In the genomic region with DNA sequence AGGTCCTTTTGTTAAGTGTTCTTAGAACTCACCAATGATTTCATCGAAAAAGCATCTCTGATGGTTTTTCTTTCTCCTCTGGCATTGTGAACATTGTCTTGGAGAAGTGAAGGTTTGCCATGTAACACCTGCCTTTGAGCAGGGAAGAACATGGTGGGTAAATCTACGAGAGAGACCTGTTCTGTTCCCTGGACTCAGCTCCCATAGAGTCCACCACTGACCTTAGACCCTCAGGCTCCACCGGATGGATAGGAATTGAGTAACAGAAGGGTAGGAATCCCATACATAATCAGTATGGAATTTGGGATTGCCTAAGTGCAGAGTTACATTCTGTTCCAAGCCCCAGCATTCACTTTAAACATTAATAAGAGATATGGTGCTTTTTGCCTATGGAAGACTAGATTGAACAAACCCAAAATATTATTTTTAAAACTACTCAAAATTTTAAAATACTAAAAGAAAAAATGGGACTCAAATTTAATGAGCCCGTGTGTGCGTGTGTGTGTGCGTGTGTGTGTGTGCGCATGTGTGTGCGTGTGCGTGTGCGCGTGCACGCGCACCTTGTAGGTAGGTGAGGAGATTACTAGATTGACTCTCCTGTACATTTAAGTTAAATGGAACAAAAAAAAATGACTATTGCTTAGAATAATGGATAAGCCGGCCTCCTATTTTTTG, we compare ENCODE assay signal across 13 cellular contexts.
DNase-seq lines count a peak whose midpoint lies in the region; ATAC-seq, FAIRE-seq and TF ChIP-seq lines count a peak whose summit lies in the region.
"Had no signal": no experiment of that assay in that cellular context is flagged by ENCODE, and none has a peak within 500 bp of the region (broad histone marks: within the 10 kb centered on the region; RNA-seq: fewer than 3 reads in every experiment).

No MANE protein-coding gene starts in this region.

- peak overlapping the region; percentile 52 for H3K4me2 ChIP-seq in osteoblast (ENCODE audit: insufficient read depth, low read length)

- H3K27me3 ChIP-seq in osteoblast (ENCODE audit: insufficient read depth, low read length): no peaks in the 10 kb centered on the region

- peak overlapping the region; percentile 1 for H3K4me3 ChIP-seq in osteoblast (ENCODE audit: insufficient read depth, low read length)

- no peak for ATAC-seq in GM19035 (IDR thresholded peaks at IDR 0.05; ENCODE audit: unreplicated experiment)

- peaks cover 27% of the 10 kb centered on the region for H3K36me3 ChIP-seq in osteoblast (ENCODE audit: insufficient read depth, low read length)

- peak overlapping the region; percentile 89 for H3K27ac ChIP-seq in osteoblast (ENCODE audit: low read depth, low read length)

- no peaks in the 10 kb centered on the region for H3K9me3 ChIP-seq in osteoblast (ENCODE audit: low read depth, low read length)

- H4K20me1 ChIP-seq in osteoblast (ENCODE audit: insufficient read depth, low read length): peaks cover 32% of the 10 kb centered on the region

- no peak for FAIRE-seq in RCC 7860 (lab: Jason Lieb, UNC)

- peaks cover 40% of the 10 kb centered on the region for H3K4me1 ChIP-seq in osteoblast (ENCODE audit: insufficient read depth, low read length)

- H2AFZ ChIP-seq in osteoblast (ENCODE audit: low read length): no peak overlapping the region

- DNase-seq in Daoy (ENCODE audit: low read depth) (peak; percentile 32), RCC 7860 (ENCODE audit: low spot score) (peak; percentile 60), fibroblast of gingiva (ENCODE audit: low read depth) (peak; percentile 84), osteoblast (ENCODE audit: insufficient read length, low spot score, missing footprints) (no peak), DMS153 treated with DMSO at 0.1 percent for 48 hours (lab: John Stamatoyannopoulos, UW; ENCODE audit: unreplicated experiment) (no peak), DMS 273 treated with DMSO at 0.1 percent for 48 hours (lab: John Stamatoyannopoulos, UW) (no peak)
- no peak for DNase-seq in activated CD4-positive, CD25-positive, alpha-beta regulatory T cell (lab: John Stamatoyannopoulos, UW)
- DNase-seq: activated CD4-positive, alpha-beta T cell treated with anti-CD3 and anti-CD28 coated beads, Interleukin-2, amount 10 ng/mL, durations not matched to agents 24 days and 14 days; CD4-positive, alpha-beta memory T cell; erythroblast; NCI-H2081; stimulated activated CD4-positive, alpha-beta T cell treated with anti-CD3 and anti-CD28 coated beads, Interleukin-1b, Interleukin-23, amount 100 ng/mL, for 48 hours had no signal

- H3K79me2 ChIP-seq in osteoblast (ENCODE audit: insufficient read depth, low read length): peaks cover 92% of the 10 kb centered on the region

- no peak for TF ChIP-seq CTCF in osteoblast (IDR thresholded peaks at IDR 0.05; ENCODE audit: extremely low read depth, low read depth, low read length)

Comparison
In these comparisons a context has a peak if more than half of its experiments do, and no peak if none do; other contexts are left out.
1. DNase-seq: peak in Daoy (single experiment), RCC 7860 (single experiment) and fibroblast of gingiva (single experiment); none in osteoblast (single experiment), activated CD4-positive, CD25-positive, alpha-beta regulatory T cell (0 of 4), DMS153 treated with DMSO at 0.1 percent for 48 hours (single experiment) and DMS 273 treated with DMSO at 0.1 percent for 48 hours (single experiment).